In the genomic region with DNA sequence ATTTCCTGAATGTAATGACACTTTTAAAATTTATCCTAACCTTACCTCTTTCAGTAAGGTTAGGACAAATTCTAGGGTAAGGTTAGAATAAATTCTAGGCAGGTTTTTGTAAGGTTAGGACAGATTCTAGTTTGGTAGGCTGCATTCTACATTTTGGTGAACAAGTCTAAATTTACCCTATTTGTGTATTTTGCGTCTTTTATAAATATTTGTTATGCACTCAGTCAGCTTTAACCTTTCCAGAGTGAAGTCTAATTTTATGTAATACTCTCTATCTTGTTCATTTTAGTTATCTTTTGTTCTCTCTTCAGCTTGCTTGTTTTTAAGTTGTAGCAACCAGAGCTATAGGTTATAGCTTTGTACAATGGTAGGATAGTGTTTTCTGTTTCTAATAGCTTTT, we compare ENCODE assay signal across 27 cellular contexts.
"Had no signal": no experiment of that assay in that cellular context is flagged by ENCODE, and none has a peak within 500 bp of the region (broad histone marks: within the 10 kb centered on the region; RNA-seq: fewer than 3 reads in every experiment).

No MANE protein-coding gene starts in this region.

- DNase-seq: naive B cell; naive thymus-derived CD8-positive, alpha-beta T cell; nephron progenitor cell; occipital lobe; pancreas; right cardiac atrium; spleen; stimulated activated CD4-positive, alpha-beta T cell treated with anti-CD3 and anti-CD28 coated beads, Interleukin-12 subunit alpha, Interleukin-12 subunit beta, amount 100 ng/mL, for 4 hours; stimulated activated CD4-positive, alpha-beta T cell treated with anti-CD3 and anti-CD28 coated beads, Interleukin-1b, Interleukin-23, amount 100 ng/mL, for 48 hours; stimulated activated CD4-positive, alpha-beta T cell treated with anti-CD3 and anti-CD28 coated beads, Interleukin-4, amount 100 ng/mL, for 24 hours; stimulated activated naive B cell treated with anti-CD40 and anti-IgM and Interleukin-4, amounts not matched to agents 10 μg/mL and 1 μg/mL and 100 μg/mL, for 72 hours; stimulated activated naive CD4-positive, alpha-beta T cell treated with Interleukin-2 at 50 U/mL for 16 hours; stomach; thyroid gland; trophoblast cell; upper lobe of left lung had no signal

- H3K36me3 ChIP-seq: pancreas, prostate gland had no signal

- H3K4me2 ChIP-seq: neural progenitor cell, smooth muscle cell had no signal

- H3K4me3 ChIP-seq: neural progenitor cell, pancreas, prostate gland, skin epidermis, smooth muscle cell, spleen, stomach, thoracic aorta, thyroid gland, tibial nerve, upper lobe of left lung, vagina had no signal

- H3K4me1 ChIP-seq: neural progenitor cell, pancreas, prostate gland, stomach, tibial nerve, upper lobe of left lung, vagina had no signal

- H3K27me3 ChIP-seq: neural progenitor cell, pancreas, spleen, stomach, thyroid gland, tibial nerve, upper lobe of left lung, vagina had no signal

- ATAC-seq: naive thymus-derived CD8-positive, alpha-beta T cell; natural killer cell treated with Interleukin-12 subunit alpha and Interleukin-12 subunit beta and Interleukin-15 and Interleukin-18, amount 100 ng/mL, for 72 hours; pancreas; right cardiac atrium; sciatic nerve; stimulated activated effector memory CD8-positive, alpha-beta T cell treated with anti-CD3 and anti-CD28 coated beads, Interleukin-12 subunit alpha, Interleukin-12 subunit beta, amount 100 ng/mL, for 72 hours; stimulated activated naive B cell treated with anti-CD40 and anti-IgM and Interleukin-4, amounts not matched to agents 10 μg/mL and 1 μg/mL and 100 μg/mL, for 72 hours had no signal

- H2AFZ ChIP-seq: neural progenitor cell had no signal

- H3K27ac ChIP-seq: neural progenitor cell, pancreas, prostate gland, skin epidermis, spleen, stomach, thoracic aorta, thyroid gland, tibial nerve, upper lobe of left lung, vagina had no signal

- FAIRE-seq: urothelium cell line had no signal

- H3K9me3 ChIP-seq: pancreas, prostate gland, thyroid gland, vagina had no signal

- H3K9ac ChIP-seq: neural progenitor cell had no signal
